ENCODE assay signal across 9 cellular contexts in genomic region chr12:95998611-95999300, GRCh38. TPM values are rescaled to one million over a fixed set of nuclear protein-coding genes. Genes with fewer than 3 reads are reported as not detected.
DNase-seq lines count a peak whose midpoint lies in the region; ATAC-seq and TF ChIP-seq lines count a peak whose summit lies in the region.
"Had no signal": no experiment of that assay in that cellular context is flagged by ENCODE, and none has a peak within 500 bp of the region (broad histone marks: within the 10 kb centered on the region; RNA-seq: fewer than 3 reads in every experiment).

No MANE protein-coding gene starts in this region.

- H3K4me3 Mint-ChIP-seq in activated CD4-positive, alpha-beta T cell treated with anti-CD3 and anti-CD28 coated beads for 36 hours: no peak overlapping the region
- H3K4me3 Mint-ChIP-seq in endothelial cell (ENCODE audit: unreplicated experiment): no peak overlapping the region
- H3K4me3 Mint-ChIP-seq: activated naive CD8-positive, alpha-beta T cell had no signal

- H3K27ac ChIP-seq in tibial artery: peak overlapping the region in 1 of 2 donors; percentile 14

- peaks cover 14 to 29% (median 28%) of the 10 kb centered on the region in 3 donors for H3K36me3 ChIP-seq in tibial artery

- in situ Hi-C loops in Caki2 (cut with HindIII; ENCODE audit: low pct_unique_long_range_greater_than_20kb, low sequenced_read_pairs): no loop called here

- peak; percentile 46 for TF ChIP-seq CTCF in endothelial cell (IDR thresholded peaks at IDR 0.05; ENCODE audit: unreplicated experiment)
- peak; percentile 53 to 57 for TF ChIP-seq CTCF in tibial artery (IDR thresholded peaks at IDR 0.05)

- POLR2A ChIA-PET in activated CD4-positive, alpha-beta T cell treated with anti-CD3 and anti-CD28 coated beads for 36 hours (lab: Charles Lee): interaction anchor here (0.9 to 2.3 kb wide), 2 partner anchors 37 to 56 kb away, joined by 4 to 5 read pairs; partner anchors contain the start of genes AMDHD1 and LTA4H

- peaks cover 0 to 8% (median 7%) of the 10 kb centered on the region in 4 donors for H3K4me1 ChIP-seq in tibial artery

- H3K27me3 ChIP-seq in tibial artery: no peaks in the 10 kb centered on the region

- ATAC-seq in HG03159 (IDR thresholded peaks at IDR 0.05; ENCODE audit: unreplicated experiment): peak; percentile 99
- ATAC-seq in activated CD4-positive, alpha-beta T cell treated with anti-CD3 and anti-CD28 coated beads for 36 hours: peak; percentile 98

- H3K4me1 Mint-ChIP-seq in activated CD4-positive, alpha-beta T cell treated with anti-CD3 and anti-CD28 coated beads for 36 hours: peaks cover 11% of the 10 kb centered on the region
- peaks cover 3% of the 10 kb centered on the region for H3K4me1 Mint-ChIP-seq in endothelial cell (ENCODE audit: unreplicated experiment)

- no peaks in the 10 kb centered on the region for H3K27me3 Mint-ChIP-seq in activated CD4-positive, alpha-beta T cell treated with anti-CD3 and anti-CD28 coated beads for 36 hours
- H3K27me3 Mint-ChIP-seq in endothelial cell (ENCODE audit: unreplicated experiment): peaks cover 3% of the 10 kb centered on the region
- H3K27me3 Mint-ChIP-seq: activated naive CD8-positive, alpha-beta T cell had no signal

- no peaks in the 10 kb centered on the region for H3K9me3 ChIP-seq in tibial artery

- intact Hi-C loops in activated CD4-positive, alpha-beta T cell treated with anti-CD3 and anti-CD28 coated beads for 36 hours (cut with DNase I, micrococcal nuclease): loop anchor here (1.0 to 5.0 kb wide), 5 partner anchors 56 to 376 kb away; partner anchors contain the start of genes AMDHD1 (in 1 of the 2) and CCDC38 (in 1 of the 2)
- intact Hi-C loops in tibial artery (cut with DNase I; ENCODE audit: low total_unique reads): loop anchor here (10.0 kb wide), 1 partner anchor 424 kb away; no protein-coding TSS in a partner anchor

- DNase-seq in Caki2 (ENCODE audit: low read depth) (peak; percentile 44), GM19240 (ENCODE audit: insufficient read length, low spot score) (peak; percentile 53), NCI-H446 treated with DMSO at 0.1 percent for 48 hours (lab: John Stamatoyannopoulos, UW) (peak; percentile 1), endothelial cell (ENCODE audit: low spot score) (peak; percentile 25), myocyte (ENCODE audit: low read depth) (peak; percentile 61), tibial artery (no peak)
- peak; percentile 70 for DNase-seq in activated CD4-positive, alpha-beta T cell treated with anti-CD3 and anti-CD28 coated beads for 36 hours

- H3K4me3 ChIP-seq in tibial artery: no peak overlapping the region

- no peaks in the 10 kb centered on the region for H3K9me3 Mint-ChIP-seq in activated CD4-positive, alpha-beta T cell treated with anti-CD3 and anti-CD28 coated beads for 36 hours (ENCODE audit: low read depth)
- no peaks in the 10 kb centered on the region for H3K9me3 Mint-ChIP-seq in endothelial cell (ENCODE audit: unreplicated experiment)

- H3K36me3 Mint-ChIP-seq in activated CD4-positive, alpha-beta T cell treated with anti-CD3 and anti-CD28 coated beads for 36 hours (ENCODE audit: low read depth): peaks cover 11% of the 10 kb centered on the region
- peaks cover 7% of the 10 kb centered on the region for H3K36me3 Mint-ChIP-seq in endothelial cell (ENCODE audit: low read depth, unreplicated experiment)

- peak overlapping the region; percentile 10 for H3K27ac Mint-ChIP-seq in activated CD4-positive, alpha-beta T cell treated with anti-CD3 and anti-CD28 coated beads for 36 hours
- H3K27ac Mint-ChIP-seq in endothelial cell (ENCODE audit: unreplicated experiment): peak overlapping the region; percentile 21
- H3K27ac Mint-ChIP-seq: activated naive CD8-positive, alpha-beta T cell had no signal

- CTCF ChIA-PET in activated CD4-positive, alpha-beta T cell treated with anti-CD3 and anti-CD28 coated beads for 36 hours (lab: Charles Lee): interaction anchor here (0.6 to 6.1 kb wide), 37 partner anchors 9 to 735 kb away, joined by 3 to 82 read pairs (median 4); partner anchors contain the start of genes AMDHD1, CCDC38, CFAP54 and LTA4H

RNA-seq across cellular contexts. Expression of gene HAL, which starts 2.6 kb away (rescaled TPM):
- not detected in 2 replicates for total RNA-seq in Caki2 (2014; rRNA removed; shearing (Covaris generic); ENCODE audit: low replicate concordance)
- total RNA-seq in activated CD4-positive, alpha-beta T cell treated with anti-CD3 and anti-CD28 coated beads for 36 hours: under 1 TPM; 0.25 to 0.40 TPM
- 1.1 TPM for total RNA-seq in endothelial cell (ENCODE audit: unreplicated experiment)
- not detected in 2 replicates for total RNA-seq in myocyte
- 0.19 TPM for polyA plus RNA-seq in myocyte (2012)

RNA-seq across cellular contexts. Expression of gene LTA4H, which starts 36.6 kb away (rescaled TPM):
- 43.7 and 78.5 TPM in 2 replicates for total RNA-seq in Caki2 (2014; rRNA removed; shearing (Covaris generic); ENCODE audit: low replicate concordance)
- 100 to 1,000 TPM; 138 to 147 TPM for total RNA-seq in activated CD4-positive, alpha-beta T cell treated with anti-CD3 and anti-CD28 coated beads for 36 hours
- total RNA-seq in endothelial cell (ENCODE audit: unreplicated experiment) (86.5 TPM), myocyte (55.9 and 70.6 TPM in 2 replicates)
- 42.6 TPM for polyA plus RNA-seq in myocyte (2012)

RNA-seq across cellular contexts. Expression of gene AMDHD1, which starts 55.6 kb away (rescaled TPM):
- total RNA-seq in Caki2 (2014; rRNA removed; shearing (Covaris generic); ENCODE audit: low replicate concordance): 1.1 TPM in 1 of 2 replicates, not detected in the other
- 1 to 10 TPM; 1.4 to 1.7 TPM for total RNA-seq in activated CD4-positive, alpha-beta T cell treated with anti-CD3 and anti-CD28 coated beads for 36 hours
- total RNA-seq in endothelial cell (ENCODE audit: unreplicated experiment) (not detected), myocyte (0.16 TPM in 1 of 2 replicates, not detected in the other)
- polyA plus RNA-seq in myocyte (2012): 0.28 TPM

RNA-seq across cellular contexts. Expression of gene CCDC38, which starts 56.3 kb away (rescaled TPM):
- total RNA-seq in Caki2 (2014; rRNA removed; shearing (Covaris generic); ENCODE audit: low replicate concordance): 0.14 and 0.20 TPM in 2 replicates
- total RNA-seq in activated CD4-positive, alpha-beta T cell treated with anti-CD3 and anti-CD28 coated beads for 36 hours: under 1 TPM in 1 of 2 experiments, not detected in 1; 0.21 TPM
- total RNA-seq in endothelial cell (ENCODE audit: unreplicated experiment) (not detected), myocyte (0.08 TPM in 1 of 2 replicates, not detected in the other)
- 0.08 TPM for polyA plus RNA-seq in myocyte (2012)

Comparison
In these comparisons a context has a peak if more than half of its experiments do, and no peak if none do; other contexts are left out.
1. DNase-seq: peak in Caki2 (single experiment), GM19240 (single experiment), NCI-H446 treated with DMSO at 0.1 percent for 48 hours (single experiment), activated CD4-positive, alpha-beta T cell treated with anti-CD3 and anti-CD28 coated beads for 36 hours (single experiment), endothelial cell (single experiment) and myocyte (single experiment); none in tibial artery (0 of 2).